ENCODE assay signal across 11 cellular contexts in the genomic region with DNA sequence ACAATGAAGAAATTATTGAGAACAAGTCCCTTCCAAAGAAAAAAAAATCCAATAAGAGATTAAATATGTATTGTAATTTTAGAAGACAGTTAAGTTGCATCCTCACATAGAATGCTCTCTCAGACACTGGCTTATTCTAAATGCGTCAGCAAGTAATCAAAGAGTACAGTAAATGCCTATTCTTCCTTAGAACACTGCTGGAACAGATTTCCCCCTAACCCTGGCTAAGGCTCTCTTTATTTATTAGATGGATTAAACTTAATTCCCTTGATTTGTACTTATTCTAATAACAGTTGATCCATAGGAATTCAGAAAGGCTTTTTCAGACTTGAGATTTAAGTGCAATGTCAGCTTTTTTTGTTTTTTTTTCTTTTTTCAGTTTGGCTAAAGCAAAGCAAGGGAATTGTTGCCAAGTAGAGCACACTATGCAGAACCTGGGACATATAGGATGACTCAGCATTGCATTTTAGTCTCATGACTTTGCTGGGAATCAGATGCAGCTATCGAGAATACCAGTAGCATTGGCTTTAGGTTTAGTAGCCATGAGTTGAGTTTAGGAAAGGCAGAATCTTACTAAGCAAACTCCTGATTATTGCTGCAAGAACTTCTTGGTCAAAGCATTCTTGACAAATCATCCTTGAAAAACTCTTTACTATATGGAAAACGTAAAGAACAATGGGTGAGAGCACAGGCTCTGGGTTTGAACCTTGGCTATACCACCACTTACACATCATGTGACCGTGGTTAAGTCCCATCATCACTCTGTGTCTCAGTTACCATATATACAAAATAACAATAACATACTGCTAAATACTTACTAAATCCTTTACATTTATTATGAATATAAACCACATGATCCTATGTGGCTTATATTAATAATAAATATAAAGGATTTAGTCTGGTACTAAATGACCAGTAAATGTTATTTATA. TPM values are rescaled to one million over a fixed set of nuclear protein-coding genes. Genes with fewer than 3 reads are reported as not detected.
DNase-seq lines count a peak whose midpoint lies in the region; ATAC-seq and TF ChIP-seq lines count a peak whose summit lies in the region.
"Had no signal": no experiment of that assay in that cellular context is flagged by ENCODE, and none has a peak within 500 bp of the region (broad histone marks: within the 10 kb centered on the region; RNA-seq: fewer than 3 reads in every experiment).

No MANE protein-coding gene starts in this region.

- H3K4me1 ChIP-seq in HEK293 (ENCODE audit: control insufficient read depth, insufficient read depth, low read length) (no peaks in the 10 kb centered on the region), trophoblast cell (ENCODE audit: control insufficient read depth in 1 of 2, insufficient read depth in 2 of 2, low read length in 2 of 2) (no peaks in the 10 kb centered on the region)

- H2AFZ ChIP-seq in trophoblast cell (ENCODE audit: insufficient read depth, low read length, poor library complexity) = no peak overlapping the region

- no peaks in the 10 kb centered on the region for H3K27me3 ChIP-seq in trophoblast cell (ENCODE audit: insufficient read depth, low read length)

- H4K12ac ChIP-seq in trophoblast cell (ENCODE audit: low read depth, low read length) = no peak overlapping the region

- H3K79me1 ChIP-seq in trophoblast cell (ENCODE audit: low read length) = no peaks in the 10 kb centered on the region

- no peak overlapping the region for H3K23ac ChIP-seq in trophoblast cell (ENCODE audit: low read length)

- no peaks in the 10 kb centered on the region for H3K36me3 ChIP-seq in HEK293 (ENCODE audit: control insufficient read depth in 2 of 2, insufficient read depth in 1 of 2, low read length in 2 of 2)
- H3K36me3 ChIP-seq in trophoblast cell (ENCODE audit: control insufficient read depth in 1 of 2, insufficient read depth in 2 of 2, low read length in 2 of 2) = no peaks in the 10 kb centered on the region

- no peak overlapping the region for H4K8ac ChIP-seq in trophoblast cell (ENCODE audit: low read depth, low read length)

- H2BK120ac ChIP-seq in trophoblast cell (ENCODE audit: insufficient read depth, low read length, poor library complexity) = no peak overlapping the region

- H2BK12ac ChIP-seq in trophoblast cell (ENCODE audit: low read length) = no peak overlapping the region

- no peak overlapping the region for H4K91ac ChIP-seq in trophoblast cell (ENCODE audit: low read depth, low read length)

- no peak overlapping the region for H3K14ac ChIP-seq in trophoblast cell (ENCODE audit: low read length)

- DNase-seq in RPMI8226 (peak; percentile 65), erythroblast (lab: John Stamatoyannopoulos, UW) (peak; percentile 40 to 61), trophoblast cell (peak; percentile 2 to 61), globus pallidus (ENCODE audit: low spot score) (no peak)
- no peak for DNase-seq in stimulated activated CD8-positive, alpha-beta memory T cell treated with anti-CD3 and anti-CD28 coated beads, Interleukin-4, amount 100 ng/mL, for 48 hours
- DNase-seq: activated naive CD8-positive, alpha-beta T cell treated with anti-CD3 and anti-CD28 coated beads for 36 hours; effector CD4-positive, alpha-beta T cell; T1000 had no signal

- H3K4me3 ChIP-seq in HEK293 (ENCODE audit: low read depth, low read length) (no peak overlapping the region), trophoblast cell (ENCODE audit: low read depth, low read length) (no peak overlapping the region)

- CTCF ChIA-PET in HEK293 (lab: Yijun Ruan, JAX) = no interaction called here

- H3K9me3 ChIP-seq in HEK293 (ENCODE audit: control insufficient read depth, insufficient read depth, low read depth, low read length) (no peaks in the 10 kb centered on the region), trophoblast cell (ENCODE audit: insufficient read depth, low read depth, low read length) (no peaks in the 10 kb centered on the region)

- ATAC-seq in GM21381 (IDR thresholded peaks at IDR 0.05; ENCODE audit: unreplicated experiment) = no peak

- H3K18ac ChIP-seq in trophoblast cell (ENCODE audit: low read length) = no peak overlapping the region

- H3K27ac ChIP-seq in HEK293 (ENCODE audit: extremely low read depth, low read depth, low read length) (no peak overlapping the region), trophoblast cell (ENCODE audit: low read depth, low read length) (no peak overlapping the region)

- H2BK5ac ChIP-seq in trophoblast cell (ENCODE audit: low read depth, low read length, poor library complexity) = no peak overlapping the region

- H3K9ac ChIP-seq in trophoblast cell (ENCODE audit: low read length) = no peak overlapping the region

- no peak overlapping the region for H3K4me2 ChIP-seq in trophoblast cell (ENCODE audit: low read length)

- POLR2A ChIA-PET in HEK293 (lab: Yijun Ruan, JAX) = no interaction called here

- no peak for TF ChIP-seq POLR2A in erythroblast (IDR thresholded peaks at IDR 0.05; ENCODE audit: low read length)

- H3K4ac ChIP-seq in trophoblast cell (ENCODE audit: low read depth, low read length) = no peak overlapping the region

- TF ChIP-seq CTCF in HEK293 (tag by site-specific recombination; IDR thresholded peaks at IDR 0.05) = no peak

- WGBS in trophoblast cell (ENCODE audit: extremely low coverage, insufficient coverage, insufficient read length) = no CpG with 5 or more reads among the region's 4 CpGs

- no peaks in the 10 kb centered on the region for H3K79me2 ChIP-seq in trophoblast cell (ENCODE audit: control insufficient read depth, insufficient read depth, low read length, poor library complexity)

- H2AK5ac ChIP-seq in trophoblast cell (ENCODE audit: low read length) = no peak overlapping the region

TF ChIP-seq in HEK293, 187 proteins besides CTCF, POLR2A, EP300 and RAD21:
- TF ChIP-seq, protein P1, sequence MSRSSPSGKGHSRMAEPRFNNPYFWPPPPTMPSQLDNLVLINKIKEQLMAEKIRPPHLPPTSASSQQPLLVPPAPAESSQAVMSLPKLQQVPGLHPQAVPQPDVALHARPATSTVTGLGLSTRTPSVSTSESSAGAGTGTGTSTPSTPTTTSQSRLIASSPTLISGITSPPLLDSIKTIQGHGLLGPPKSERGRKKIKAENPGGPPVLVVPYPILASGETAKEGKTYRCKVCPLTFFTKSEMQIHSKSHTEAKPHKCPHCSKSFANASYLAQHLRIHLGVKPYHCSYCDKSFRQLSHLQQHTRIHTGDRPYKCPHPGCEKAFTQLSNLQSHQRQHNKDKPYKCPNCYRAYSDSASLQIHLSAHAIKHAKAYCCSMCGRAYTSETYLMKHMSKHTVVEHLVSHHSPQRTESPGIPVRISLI (tag by site-specific recombination; IDR thresholded peaks at IDR 0.05) = 0 out of 2 replicates have a peak, but pooled peaks have one; percentile 30
- no peak for TF ChIP-seq ZNF664 (tag by site-specific recombination; IDR thresholded peaks at IDR 0.05)
- no peak for TF ChIP-seq ZNF792 (tag by site-specific recombination; IDR thresholded peaks at IDR 0.05)
- no peak for TF ChIP-seq ZBTB8A (tag by site-specific recombination; IDR thresholded peaks at IDR 0.05)
- TF ChIP-seq, protein P2, sequence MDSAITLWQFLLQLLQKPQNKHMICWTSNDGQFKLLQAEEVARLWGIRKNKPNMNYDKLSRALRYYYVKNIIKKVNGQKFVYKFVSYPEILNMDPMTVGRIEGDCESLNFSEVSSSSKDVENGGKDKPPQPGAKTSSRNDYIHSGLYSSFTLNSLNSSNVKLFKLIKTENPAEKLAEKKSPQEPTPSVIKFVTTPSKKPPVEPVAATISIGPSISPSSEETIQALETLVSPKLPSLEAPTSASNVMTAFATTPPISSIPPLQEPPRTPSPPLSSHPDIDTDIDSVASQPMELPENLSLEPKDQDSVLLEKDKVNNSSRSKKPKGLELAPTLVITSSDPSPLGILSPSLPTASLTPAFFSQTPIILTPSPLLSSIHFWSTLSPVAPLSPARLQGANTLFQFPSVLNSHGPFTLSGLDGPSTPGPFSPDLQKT (IDR thresholded peaks at IDR 0.05; ENCODE audit: borderline replicate concordance, low read depth, low read length) = no peak
- TF ChIP-seq EGR2 (tag by site-specific recombination; IDR thresholded peaks at IDR 0.05; ENCODE audit: low read depth) = no peak

RNA-seq across cellular contexts. Expression of a gene that starts 26.7 kb away (rescaled TPM):
- 29.0 and 30.6 TPM in 2 replicates for polyA plus RNA-seq in trophoblast cell (2013)

RNA-seq across cellular contexts. Expression of a gene that starts 33.3 kb away (rescaled TPM):
- not detected in 2 replicates for polyA plus RNA-seq in trophoblast cell (2013)
- polyA plus RNA-seq: neural cell had no signal

RNA-seq across cellular contexts. Expression of a gene that starts 34.9 kb away (rescaled TPM):
- polyA plus RNA-seq in trophoblast cell (2013) = 29.0 and 34.9 TPM in 2 replicates

Comparison
In these comparisons a context has a peak if more than half of its experiments do, and no peak if none do; other contexts are left out.
1. DNase-seq: peak in RPMI8226 (single experiment), erythroblast (2 of 2) and trophoblast cell (2 of 2); none in globus pallidus (single experiment) and stimulated activated CD8-positive, alpha-beta memory T cell treated with anti-CD3 and anti-CD28 coated beads, Interleukin-4, amount 100 ng/mL, for 48 hours (single experiment).